Comparison of ENCODE assay signal across 32 cellular contexts in genomic region chr2:88827821-88828220, GRCh38.
DNase-seq lines count a peak whose midpoint lies in the region; ATAC-seq, FAIRE-seq and TF ChIP-seq lines count a peak whose summit lies in the region.
"Had no signal": no experiment of that assay in that cellular context is flagged by ENCODE, and none has a peak within 500 bp of the region (broad histone marks: within the 10 kb centered on the region; RNA-seq: fewer than 3 reads in every experiment).

No MANE protein-coding gene starts in this region.

- H3K9me3 ChIP-seq in SU-DHL-6 (ENCODE audit: insufficient read depth, low read length) (no peaks in the 10 kb centered on the region), esophagus squamous epithelium (peaks cover 0 to 4% (median 0%) of the 10 kb centered on the region in 3 donors), lower lobe of right lung (no peaks in the 10 kb centered on the region), spleen (no peaks in the 10 kb centered on the region), breast epithelium (no peaks in the 10 kb centered on the region)

- peak in 1 of 2 donors; percentile 18 for ATAC-seq in lower lobe of right lung
- no peak for ATAC-seq in activated naive CD4-positive, alpha-beta T cell treated with anti-CD3 and anti-CD28 coated beads, Interleukin-2, amount 50 U/mL, for 72 hours
- no peak for ATAC-seq in GM18511 (IDR thresholded peaks at IDR 0.05; ENCODE audit: unreplicated experiment)
- ATAC-seq: Panc1; stimulated activated naive B cell treated with anti-CD40 and anti-IgM and Interleukin-4, amounts not matched to agents 10 μg/mL and 1 μg/mL and 100 μg/mL, for 72 hours had no signal

- H3F3A ChIP-seq in SU-DHL-6 (ENCODE audit: insufficient read depth): peaks cover 18% of the 10 kb centered on the region

- H3K79me2 ChIP-seq in SU-DHL-6 (ENCODE audit: insufficient read depth, low read length): no peaks in the 10 kb centered on the region
- H3K79me2 ChIP-seq: hepatocyte had no signal

- H3K36me3 Mint-ChIP-seq in activated naive CD4-positive, alpha-beta T cell treated with anti-CD3 and anti-CD28 coated beads, Interleukin-2, amount 50 U/mL, for 72 hours: no peaks in the 10 kb centered on the region

- DNase-seq in esophagus squamous epithelium (lab: John Stamatoyannopoulos, UW) (no peak), lower lobe of right lung (no peak), spleen (no peak), HTR-8/SVneo (ENCODE audit: insufficient read length, low spot score) (no peak), breast epithelium (ENCODE audit: low spot score in 2 of 2) (no peak)
- no peak for DNase-seq in activated naive CD4-positive, alpha-beta T cell treated with anti-CD3 and anti-CD28 coated beads, Interleukin-2, amount 50 U/mL, for 72 hours (ENCODE audit: low spot score in 2 of 2)
- DNase-seq: activated naive CD4-positive, alpha-beta T cell treated with anti-CD3 and anti-CD28 coated beads, Interleukin-2, amount 50 U/mL, for 16 hours; amniotic stem cell; COR-L47; DMS79; effector CD8-positive, alpha-beta T cell; erythroblast; foreskin keratinocyte; GDM1; HCEC 1CT; kidney glomerular epithelial cell; NCI-H1417; NCI-H2081; NCI-H226; NCI-H526 treated with DMSO at 0.1 percent for 48 hours; NK-92 treated with Interleukin-12 subunit alpha and Interleukin-12 subunit beta, amount 100 ng/mL, for 24 hours; SHP77 treated with DMSO at 0.1 percent for 48 hours; stimulated activated naive B cell treated with anti-CD40 and anti-IgM and Interleukin-4, amounts not matched to agents 10 μg/mL and 1 μg/mL and 100 μg/mL, for 72 hours had no signal

- H3K4me1 ChIP-seq in esophagus squamous epithelium (peaks cover 0 to 29% (median 0%) of the 10 kb centered on the region in 3 donors), lower lobe of right lung (no peaks in the 10 kb centered on the region), spleen (peaks cover 0 to 39% (median 17%) of the 10 kb centered on the region in 6 donors), breast epithelium (no peaks in the 10 kb centered on the region)
- H3K4me1 ChIP-seq: foreskin keratinocyte had no signal

- H3K27me3 ChIP-seq in SU-DHL-6 (ENCODE audit: low read length) (no peaks in the 10 kb centered on the region), esophagus squamous epithelium (peaks cover 0 to 14% (median 0%) of the 10 kb centered on the region in 4 donors), lower lobe of right lung (ENCODE audit: low read depth) (no peaks in the 10 kb centered on the region), spleen (replicated peaks in 1 of 7) (no peaks in the 10 kb centered on the region), breast epithelium (no peaks in the 10 kb centered on the region)
- H3K27me3 ChIP-seq: foreskin keratinocyte, hepatocyte had no signal

- H3K4me2 ChIP-seq in SU-DHL-6 (ENCODE audit: low read depth, low read length, poor library complexity, severe bottlenecking): no peak overlapping the region
- H3K4me2 ChIP-seq: hepatocyte had no signal

- no peaks in the 10 kb centered on the region for H3K9me2 ChIP-seq in SU-DHL-6 (replicated peaks; ENCODE audit: insufficient read depth, low read length)

- H2AFZ ChIP-seq in SU-DHL-6 (ENCODE audit: low read depth, low read length, severe bottlenecking): no peak overlapping the region
- H2AFZ ChIP-seq: hepatocyte had no signal

- no peak for FAIRE-seq in HTR-8/SVneo (lab: Jason Lieb, UNC)
- FAIRE-seq: colon had no signal

- TF ChIP-seq POLR2A in esophagus squamous epithelium (IDR thresholded peaks at IDR 0.05) (no peak), spleen (IDR thresholded peaks at IDR 0.05) (no peak), breast epithelium (IDR thresholded peaks at IDR 0.05) (no peak)

- H4K20me1 ChIP-seq in SU-DHL-6 (ENCODE audit: low read depth, low read length): no peaks in the 10 kb centered on the region

- 69 to 76% methylated on average over 6 of the region's 6 CpGs for WGBS in esophagus squamous epithelium, 2 donors
- 59 to 76% (median 72%) methylated on average over 6 of the region's 6 CpGs for WGBS in spleen, 5 donors

- H3K9ac ChIP-seq in SU-DHL-6 (ENCODE audit: low read length): peak overlapping the region; percentile 37; the same call in 1 of the 2 replicates

- intact Hi-C loops in esophagus squamous epithelium (cut with DNase I): no loop called here
- intact Hi-C loops in lower lobe of right lung (cut with DNase I): no loop called here
- intact Hi-C loops in spleen (cut with DNase I; ENCODE audit: low total_unique reads): no loop called here
- intact Hi-C loops in breast epithelium (cut with DNase I; ENCODE audit: low total_unique reads): no loop called here

- H3K36me3 ChIP-seq in SU-DHL-6 (ENCODE audit: low read length): no peaks in the 10 kb centered on the region
- H3K36me3 ChIP-seq in esophagus squamous epithelium: no peaks in the 10 kb centered on the region
- H3K36me3 ChIP-seq in lower lobe of right lung: no peaks in the 10 kb centered on the region
- H3K36me3 ChIP-seq in spleen: no peaks in the 10 kb centered on the region
- H3K36me3 ChIP-seq in breast epithelium: no peaks in the 10 kb centered on the region

- no peak overlapping the region for H3K27ac ChIP-seq in SU-DHL-6 (ENCODE audit: low read depth, low read length)
- peak overlapping the region; percentile 46 to 81 (median 63) for H3K27ac ChIP-seq in esophagus squamous epithelium
- H3K27ac ChIP-seq in lower lobe of right lung: peak overlapping the region; percentile 43
- peak overlapping the region in 7 of 8 donors; percentile 41 to 77 (median 58) for H3K27ac ChIP-seq in spleen
- H3K27ac ChIP-seq in breast epithelium: peak overlapping the region in 1 of 2 donors; percentile 74
- H3K27ac ChIP-seq: C4-2B, foreskin keratinocyte, hepatocyte had no signal

- TF ChIP-seq CTCF in SU-DHL-6 (IDR thresholded peaks at IDR 0.05; ENCODE audit: insufficient read depth, low read length, poor library complexity, severe bottlenecking) (no peak), esophagus squamous epithelium (IDR thresholded peaks at IDR 0.05) (no peak), lower lobe of right lung (IDR thresholded peaks at IDR 0.05) (no peak), spleen (IDR thresholded peaks at IDR 0.05 in 8 of 11, conservative IDR thresholded peaks at IDR 0.05 in 3 of 11) (no peak), breast epithelium (IDR thresholded peaks at IDR 0.05) (no peak)

- H3K4me3 ChIP-seq in SU-DHL-6 (ENCODE audit: insufficient read depth, low read length, poor library complexity, severe bottlenecking) (no peak overlapping the region), esophagus squamous epithelium (no peak overlapping the region), lower lobe of right lung (no peak overlapping the region), spleen (no peak overlapping the region), breast epithelium (no peak overlapping the region)
- H3K4me3 ChIP-seq: hepatocyte had no signal

- peak overlapping the region in 1 of 2 donors; percentile 74 for H3K27ac Mint-ChIP-seq in activated naive CD4-positive, alpha-beta T cell treated with anti-CD3 and anti-CD28 coated beads, Interleukin-2, amount 50 U/mL, for 72 hours
- H3K27ac Mint-ChIP-seq: activated T-helper 2 cell treated with anti-CD3 and anti-CD28 coated beads, Interferon-gamma antibody, Interleukin-2, Interleukin-4, amounts not matched to agents 10 μg/mL and 5 μg/mL and 100 μg/mL, durations not matched to agents 14 hours and 24 hours and 36 hours; progenitor cell of endocrine pancreas; stimulated activated naive B cell treated with anti-CD40 and anti-IgM and Interleukin-4, amounts not matched to agents 10 μg/mL and 1 μg/mL and 100 μg/mL, for 72 hours; T-helper 2 cell treated with Interferon-gamma antibody and Interleukin-4, amounts not matched to agents 5 μg/mL and 100 μg/mL, for 36 hours had no signal

- no peaks in the 10 kb centered on the region for H3K9me3 Mint-ChIP-seq in activated naive CD4-positive, alpha-beta T cell treated with anti-CD3 and anti-CD28 coated beads, Interleukin-2, amount 50 U/mL, for 72 hours
- H3K9me3 Mint-ChIP-seq: activated T-helper 2 cell treated with anti-CD3 and anti-CD28 coated beads, Interferon-gamma antibody, Interleukin-2, Interleukin-4, amounts not matched to agents 10 μg/mL and 5 μg/mL and 100 μg/mL, durations not matched to agents 14 hours and 24 hours and 36 hours; stimulated activated naive B cell treated with anti-CD40 and anti-IgM and Interleukin-4, amounts not matched to agents 10 μg/mL and 1 μg/mL and 100 μg/mL, for 72 hours; T-helper 2 cell treated with Interferon-gamma antibody and Interleukin-4, amounts not matched to agents 5 μg/mL and 100 μg/mL, for 36 hours had no signal
